ENCODE assay signal across 21 cellular contexts in the genomic region with DNA sequence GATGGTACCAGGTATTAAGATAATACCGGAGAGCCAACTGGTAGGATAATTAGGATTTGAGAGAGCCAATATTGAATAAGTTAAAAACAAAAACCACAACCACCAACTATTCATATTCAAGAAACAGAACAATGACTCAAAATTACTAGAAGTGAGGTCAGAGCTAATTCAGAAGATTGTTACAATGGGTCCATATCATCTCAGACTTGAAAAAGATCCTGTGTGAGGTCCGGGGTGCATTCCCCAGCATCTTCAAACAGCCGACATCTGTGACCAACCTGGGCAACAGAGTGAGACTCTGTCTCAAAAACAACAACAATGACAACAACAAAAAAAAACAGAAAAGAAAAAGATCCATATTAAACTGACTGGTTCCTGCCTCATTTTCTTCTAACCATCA.
"Had no signal": no experiment of that assay in that cellular context is flagged by ENCODE, and none has a peak within 500 bp of the region (broad histone marks: within the 10 kb centered on the region; RNA-seq: fewer than 3 reads in every experiment).

No MANE protein-coding gene starts in this region.

- H3K4me3 ChIP-seq: ascending aorta, gastroesophageal sphincter, heart right ventricle, left lung, SK-N-MC, stomach, vagina had no signal

- H3K27me3 ChIP-seq: ascending aorta, gastroesophageal sphincter, heart right ventricle, left lung, stomach, vagina had no signal

- H3K4me1 ChIP-seq: ascending aorta, gastroesophageal sphincter, left lung, vagina had no signal

- H3K27ac ChIP-seq: ascending aorta, gastroesophageal sphincter, left lung, SK-N-MC, stomach, vagina had no signal

- ATAC-seq: esophagus mucosa, gastroesophageal sphincter, heart right ventricle, left lung had no signal

- H3K9me3 ChIP-seq: ascending aorta, gastroesophageal sphincter, heart right ventricle, left lung, stomach, vagina had no signal

- DNase-seq: activated CD4-positive, alpha-beta T cell treated with anti-CD3 and anti-CD28 coated beads, Interleukin-2, amount 50 U/mL, for 48 hours; activated CD4-positive, CD25-positive, alpha-beta regulatory T cell; activated CD8-positive, alpha-beta memory T cell treated with anti-CD3 and anti-CD28 coated beads, Interleukin-2, amount 50 U/mL, for 4 hours; activated effector memory CD4-positive, alpha-beta T cell treated with anti-CD3 and anti-CD28 coated beads, Interleukin-2, amount 50 U/mL, for 16 hours; cerebellar nuclear complex; cortex of kidney; effector CD4-positive, alpha-beta T cell; heart right ventricle; left lung; midbrain; occipital lobe; posterior cingulate gyrus; SHP77; stomach; T1000; trophoblast cell had no signal
